Comparison of ENCODE assay signal across 15 cellular contexts in genomic region chr1:88783145-88783544, GRCh38.
"Had no signal": no experiment of that assay in that cellular context is flagged by ENCODE, and none has a peak within 500 bp of the region (broad histone marks: within the 10 kb centered on the region; RNA-seq: fewer than 3 reads in every experiment).

No MANE protein-coding gene starts in this region.

- H3K4me1 Mint-ChIP-seq: stimulated activated effector memory CD8-positive, alpha-beta T cell treated with anti-CD3 and anti-CD28 coated beads, Interleukin-12 subunit alpha, Interleukin-12 subunit beta, amount 100 ng/mL, for 72 hours had no signal

- H3K9ac ChIP-seq: SK-N-SH had no signal

- H3K4me1 ChIP-seq: gastroesophageal sphincter, heart right ventricle, pancreas, tibial nerve had no signal

- DNase-seq: activated CD4-positive, alpha-beta T cell treated with anti-CD3 and anti-CD28 coated beads for 36 hours; activated CD8-positive, alpha-beta T cell treated with anti-CD3 and anti-CD28 coated beads for 36 hours; activated gamma-delta T cell treated with Interleukin-2 at 50 U/mL for 16 hours; activated T-cell treated with anti-CD3 and anti-CD28 coated beads, Interleukin-2, amount 50 U/mL, for 48 hours; dermis blood vessel endothelial cell; erythroblast; heart right ventricle; left colon; pancreas; SK-N-SH; substantia nigra; T-helper 1 cell had no signal

- H3K27ac Mint-ChIP-seq: activated CD4-positive, alpha-beta T cell treated with anti-CD3 and anti-CD28 coated beads for 36 hours; activated CD8-positive, alpha-beta T cell treated with anti-CD3 and anti-CD28 coated beads for 36 hours; stimulated activated effector memory CD8-positive, alpha-beta T cell treated with anti-CD3 and anti-CD28 coated beads, Interleukin-12 subunit alpha, Interleukin-12 subunit beta, amount 100 ng/mL, for 72 hours had no signal

- H3K27me3 Mint-ChIP-seq: activated CD4-positive, alpha-beta T cell treated with anti-CD3 and anti-CD28 coated beads for 36 hours; activated CD8-positive, alpha-beta T cell treated with anti-CD3 and anti-CD28 coated beads for 36 hours had no signal

- H3K9me3 ChIP-seq: gastroesophageal sphincter, heart right ventricle, pancreas, SK-N-SH, tibial nerve had no signal

- H3K4me3 Mint-ChIP-seq: activated CD4-positive, alpha-beta T cell treated with anti-CD3 and anti-CD28 coated beads for 36 hours; activated CD8-positive, alpha-beta T cell treated with anti-CD3 and anti-CD28 coated beads for 36 hours; stimulated activated effector memory CD8-positive, alpha-beta T cell treated with anti-CD3 and anti-CD28 coated beads, Interleukin-12 subunit alpha, Interleukin-12 subunit beta, amount 100 ng/mL, for 72 hours had no signal

- H3K9me3 Mint-ChIP-seq: activated CD8-positive, alpha-beta T cell treated with anti-CD3 and anti-CD28 coated beads for 36 hours; stimulated activated effector memory CD8-positive, alpha-beta T cell treated with anti-CD3 and anti-CD28 coated beads, Interleukin-12 subunit alpha, Interleukin-12 subunit beta, amount 100 ng/mL, for 72 hours had no signal

- H3K36me3 ChIP-seq: pancreas had no signal

- H3K27me3 ChIP-seq: gastroesophageal sphincter, heart right ventricle, pancreas, tibial nerve had no signal

- ATAC-seq: activated CD4-positive, alpha-beta T cell treated with anti-CD3 and anti-CD28 coated beads for 36 hours; activated CD8-positive, alpha-beta T cell treated with anti-CD3 and anti-CD28 coated beads for 36 hours; gastroesophageal sphincter; heart right ventricle; left colon; stimulated activated effector memory CD8-positive, alpha-beta T cell treated with anti-CD3 and anti-CD28 coated beads, Interleukin-12 subunit alpha, Interleukin-12 subunit beta, amount 100 ng/mL, for 72 hours had no signal

- H3K27ac ChIP-seq: gastroesophageal sphincter, heart right ventricle, pancreas, tibial nerve had no signal

- H3K4me3 ChIP-seq: gastroesophageal sphincter, heart right ventricle, pancreas, tibial nerve had no signal
